In the genomic region with DNA sequence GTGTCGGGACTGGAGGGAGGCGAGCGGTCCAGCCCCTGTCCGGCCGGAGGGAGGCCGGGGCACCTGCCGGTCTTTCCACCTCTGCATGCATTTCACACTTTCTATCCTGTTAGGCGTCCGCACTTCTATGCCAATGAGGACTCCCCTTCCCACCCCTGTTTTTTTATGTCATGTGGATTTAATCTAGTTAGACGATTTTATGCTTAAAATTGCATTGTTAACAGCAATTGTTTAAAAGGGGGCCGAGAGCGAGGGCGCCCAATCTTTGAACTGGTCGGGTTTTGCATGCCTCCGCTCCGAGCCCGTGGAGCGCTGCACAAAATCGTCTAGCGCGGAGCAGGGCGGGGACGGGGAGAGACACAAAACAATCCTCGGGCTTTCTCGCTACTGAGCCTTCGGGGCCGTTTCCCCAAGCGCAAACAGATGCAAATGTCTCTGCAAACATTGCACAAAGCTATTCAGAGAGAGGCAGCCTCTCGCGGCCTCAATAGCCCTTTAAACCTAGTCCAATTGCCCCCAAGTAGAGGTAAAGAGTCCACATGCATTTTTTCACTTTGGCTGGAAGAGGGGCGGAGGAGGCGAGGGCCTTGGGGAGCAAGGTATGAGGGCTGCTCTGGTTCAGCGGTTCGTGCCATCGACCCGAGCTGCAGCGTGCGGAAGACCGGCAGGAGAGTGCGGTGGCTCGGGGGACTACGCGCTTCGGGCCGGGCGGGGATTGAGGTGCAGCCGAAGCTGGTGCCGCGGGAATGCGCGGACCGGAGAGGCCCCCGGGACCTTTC, we compare ENCODE assay signal across 10 cellular contexts. TPM values are rescaled to one million over a fixed set of nuclear protein-coding genes. Genes with fewer than 3 reads are reported as not detected.
DNase-seq lines count a peak whose midpoint lies in the region; ATAC-seq and TF ChIP-seq lines count a peak whose summit lies in the region.
"Had no signal": no experiment of that assay in that cellular context is flagged by ENCODE, and none has a peak within 500 bp of the region (broad histone marks: within the 10 kb centered on the region; RNA-seq: fewer than 3 reads in every experiment).

No MANE protein-coding gene starts in this region.

- intact Hi-C loops in sciatic nerve (cut with DNase I), result no loop called here

- DNase-seq in GM13976 (ENCODE audit: low spot score) (peak; percentile 47), NCI-H345 (lab: John Stamatoyannopoulos, UW) (peak; percentile 68), foreskin fibroblast (peak; percentile 23 to 50), sciatic nerve (ENCODE audit: low spot score) (peak; percentile 56), GM10266 (ENCODE audit: extremely low spot score) (no peak), SW 1271 (lab: John Stamatoyannopoulos, UW) (no peak)
- DNase-seq: activated CD4-positive, alpha-beta memory T cell treated with anti-CD3 and anti-CD28 coated beads, Interleukin-2, amount 10 ng/mL, durations not matched to agents 7 days and 5 days; OCI-M1 had no signal

- H3K4me3 ChIP-seq in foreskin fibroblast (ENCODE audit: low read depth in 1 of 2, low read length in 2 of 2), result peak overlapping the region; percentile 46 to 49

- H3K27ac Mint-ChIP-seq in activated T-helper 17 cell treated with anti-CD3 and anti-CD28 coated beads, Interleukin-2, amount 50 U/mL, for 72 hours, result no peak overlapping the region
- H3K27ac Mint-ChIP-seq: activated CD4-positive, alpha-beta memory T cell treated with anti-CD3 and anti-CD28 coated beads, Interleukin-2, amount 10 ng/mL, durations not matched to agents 7 days and 5 days had no signal

- no peak overlapping the region for H3K4me3 Mint-ChIP-seq in activated T-helper 17 cell treated with anti-CD3 and anti-CD28 coated beads, Interleukin-2, amount 50 U/mL, for 72 hours
- H3K4me3 Mint-ChIP-seq: activated CD4-positive, alpha-beta memory T cell treated with anti-CD3 and anti-CD28 coated beads, Interleukin-2, amount 10 ng/mL, durations not matched to agents 7 days and 5 days had no signal

- ATAC-seq in sciatic nerve, result no peak
- ATAC-seq in activated T-helper 17 cell treated with anti-CD3 and anti-CD28 coated beads, Interleukin-2, amount 50 U/mL, for 72 hours (replicated peaks), result no peak
- no peak for ATAC-seq in GM19324 (IDR thresholded peaks at IDR 0.05; ENCODE audit: low FRiP score, unreplicated experiment)

- H3K36me3 Mint-ChIP-seq in activated T-helper 17 cell treated with anti-CD3 and anti-CD28 coated beads, Interleukin-2, amount 50 U/mL, for 72 hours (ENCODE audit: low read depth), result no peaks in the 10 kb centered on the region

- TF ChIP-seq CTCF in GM13976 (IDR thresholded peaks at IDR 0.05; ENCODE audit: borderline replicate concordance, control extremely low read depth, extremely low read depth, insufficient read depth, missing control alignments), result no peak
- no peak for TF ChIP-seq CTCF in foreskin fibroblast (IDR thresholded peaks at IDR 0.05; ENCODE audit: low read depth, low read length)
- no peak for TF ChIP-seq CTCF in GM10266 (IDR thresholded peaks at IDR 0.05; ENCODE audit: control insufficient read depth, insufficient read depth, low read depth, missing control alignments)

- peaks cover 56% of the 10 kb centered on the region for H3K27me3 Mint-ChIP-seq in activated T-helper 17 cell treated with anti-CD3 and anti-CD28 coated beads, Interleukin-2, amount 50 U/mL, for 72 hours

- H3K4me1 Mint-ChIP-seq in activated T-helper 17 cell treated with anti-CD3 and anti-CD28 coated beads, Interleukin-2, amount 50 U/mL, for 72 hours, result no peaks in the 10 kb centered on the region

- in situ Hi-C loops in GM13976 (cut with MboI; ENCODE audit: low sequenced_read_pairs, unreplicated experiment), result no loop called here

- H3K9me3 Mint-ChIP-seq in activated T-helper 17 cell treated with anti-CD3 and anti-CD28 coated beads, Interleukin-2, amount 50 U/mL, for 72 hours, result no peaks in the 10 kb centered on the region
- H3K9me3 Mint-ChIP-seq: activated CD4-positive, alpha-beta memory T cell treated with anti-CD3 and anti-CD28 coated beads, Interleukin-2, amount 10 ng/mL, durations not matched to agents 7 days and 5 days had no signal

RNA-seq across cellular contexts. Expression of gene TIFAB, which starts 37.5 kb away (rescaled TPM):
- total RNA-seq in sciatic nerve, result 0.22 TPM
- total RNA-seq in activated T-helper 17 cell treated with anti-CD3 and anti-CD28 coated beads, Interleukin-2, amount 50 U/mL, for 72 hours, result not detected
- total RNA-seq: activated CD4-positive, alpha-beta memory T cell treated with anti-CD3 and anti-CD28 coated beads, Interleukin-2, amount 10 ng/mL, durations not matched to agents 7 days and 5 days had no signal

RNA-seq across cellular contexts. Expression of gene DCANP1, which starts 42.5 kb away (rescaled TPM):
- not detected for total RNA-seq in sciatic nerve
- total RNA-seq in activated T-helper 17 cell treated with anti-CD3 and anti-CD28 coated beads, Interleukin-2, amount 50 U/mL, for 72 hours, result not detected
- total RNA-seq: activated CD4-positive, alpha-beta memory T cell treated with anti-CD3 and anti-CD28 coated beads, Interleukin-2, amount 10 ng/mL, durations not matched to agents 7 days and 5 days had no signal

RNA-seq across cellular contexts. Expression of gene NEUROG1, which starts 46.1 kb away (rescaled TPM):
- not detected for total RNA-seq in sciatic nerve
- total RNA-seq in activated T-helper 17 cell treated with anti-CD3 and anti-CD28 coated beads, Interleukin-2, amount 50 U/mL, for 72 hours, result not detected
- total RNA-seq: activated CD4-positive, alpha-beta memory T cell treated with anti-CD3 and anti-CD28 coated beads, Interleukin-2, amount 10 ng/mL, durations not matched to agents 7 days and 5 days had no signal

Comparison
In these comparisons a context has a peak if more than half of its experiments do, and no peak if none do; other contexts are left out.
1. DNase-seq: peak in GM13976 (single experiment), NCI-H345 (single experiment), foreskin fibroblast (2 of 2) and sciatic nerve (single experiment); none in GM10266 (single experiment) and SW 1271 (0 of 2).